In the genomic region with DNA sequence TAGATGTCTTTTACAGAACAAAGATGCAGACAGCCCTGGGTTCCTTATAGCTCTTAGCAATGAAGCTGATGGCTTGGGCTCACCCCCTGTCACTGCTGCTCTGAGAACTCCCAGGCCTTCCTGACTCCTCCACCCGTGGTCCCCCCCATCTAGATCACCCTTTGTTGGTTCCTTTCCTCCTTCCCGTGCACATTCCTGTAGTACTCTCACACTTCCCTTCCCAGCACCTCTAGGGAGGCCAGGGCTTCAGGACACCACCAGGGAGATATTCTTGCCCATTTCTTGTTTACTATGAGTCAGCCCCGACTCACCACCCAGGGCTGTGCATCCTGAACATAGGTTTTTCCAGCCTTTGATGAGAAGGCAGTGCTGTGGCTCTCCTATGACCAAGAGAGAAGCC, we compare ENCODE assay signal across 11 cellular contexts. TPM values are rescaled to one million over a fixed set of nuclear protein-coding genes. Genes with fewer than 3 reads are reported as not detected.
DNase-seq lines count a peak whose midpoint lies in the region; TF ChIP-seq lines count a peak whose summit lies in the region.
"Had no signal": no experiment of that assay in that cellular context is flagged by ENCODE, and none has a peak within 500 bp of the region (broad histone marks: within the 10 kb centered on the region; RNA-seq: fewer than 3 reads in every experiment).

No MANE protein-coding gene starts in this region.

- no peak overlapping the region for H3K27ac ChIP-seq in dorsolateral prefrontal cortex

- peaks cover 0 to 4% (median 0%) of the 10 kb centered on the region in 45 donors for H3K27me3 ChIP-seq in dorsolateral prefrontal cortex

- TF ChIP-seq CTCF in AG09309 (IDR thresholded peaks at IDR 0.05; ENCODE audit: control insufficient read depth, insufficient read depth, low read depth, low read length, missing control alignments): peak; percentile 10
- TF ChIP-seq CTCF in dorsolateral prefrontal cortex (IDR thresholded peaks at IDR 0.05 in 54 of 56, conservative IDR thresholded peaks at IDR 0.05 in 2 of 56; ENCODE audit: low read depth in 1 of 56, partially characterized antibody in 56 of 56): no peak

- no peak overlapping the region for H3K4me3 ChIP-seq in AG09309 (ENCODE audit: control insufficient read depth, low read depth, low read length)
- H3K4me3 ChIP-seq in dorsolateral prefrontal cortex: no peak overlapping the region

- intact Hi-C loops in dorsolateral prefrontal cortex (cut with DNase I): loop anchor here (5.0 to 10.0 kb wide), 4 partner anchors 177 to 340 kb away; no protein-coding TSS in a partner anchor

- DNase-seq in AG09309 (ENCODE audit: low read depth): no peak
- peak; percentile 88 for DNase-seq in HPDE6-E6E7 (ENCODE audit: extremely low spot score)
- peak; percentile 44 for DNase-seq in amniotic stem cell (lab: John Stamatoyannopoulos, UW)
- DNase-seq in islet precursor cell: peak; percentile 97
- no peak for DNase-seq in DMS114 treated with DMSO at 0.1 percent for 48 hours (lab: John Stamatoyannopoulos, UW; ENCODE audit: unreplicated experiment)
- no peak for DNase-seq in stimulated activated CD4-positive, alpha-beta T cell treated with anti-CD3 and anti-CD28 coated beads, Interleukin-1b, Interleukin-23, amount 100 ng/mL, for 48 hours
- no peak for DNase-seq in NCI-H2029 (lab: John Stamatoyannopoulos, UW)
- no peak for DNase-seq in dorsolateral prefrontal cortex
- DNase-seq: activated T-cell treated with anti-CD3 and anti-CD28 coated beads, Interleukin-2, amount 50 U/mL, for 1 hour; NCI-H1048; NCI-H82 had no signal

RNA-seq across cellular contexts. Expression of a gene that starts 14.4 kb away (rescaled TPM):
- total RNA-seq in dorsolateral prefrontal cortex: 10 to 100 TPM; 23.1 to 93.8 (median 58.4) TPM

RNA-seq across cellular contexts. Expression of a gene that starts 31.4 kb away (rescaled TPM):
- 10 to 100 TPM in 7 of 120 experiments, 1 to 10 TPM in 113; 1.4 to 18.5 (median 5.7) TPM for total RNA-seq in dorsolateral prefrontal cortex

Comparison
In these comparisons a context has a peak if more than half of its experiments do, and no peak if none do; other contexts are left out.
1. DNase-seq: peak in HPDE6-E6E7 (single experiment), amniotic stem cell (single experiment) and islet precursor cell (single experiment); none in AG09309 (single experiment), DMS114 treated with DMSO at 0.1 percent for 48 hours (single experiment), stimulated activated CD4-positive, alpha-beta T cell treated with anti-CD3 and anti-CD28 coated beads, Interleukin-1b, Interleukin-23, amount 100 ng/mL, for 48 hours (single experiment), NCI-H2029 (single experiment) and dorsolateral prefrontal cortex (0 of 10).